8 cellular contexts compared by ENCODE assay signal in genomic region chr19:47778954-47779351, GRCh38. TPM values are rescaled to one million over a fixed set of nuclear protein-coding genes. Genes with fewer than 3 reads are reported as not detected.
DNase-seq lines count a peak whose midpoint lies in the region; FAIRE-seq and TF ChIP-seq lines count a peak whose summit lies in the region.

No MANE protein-coding gene starts in this region.

- H3K9ac ChIP-seq in mesenchymal stem cell (ENCODE audit: low read length) = peak overlapping the region; percentile 97

- H3K4me3 ChIP-seq in mesenchymal stem cell (ENCODE audit: insufficient read depth in 1 of 2, low read depth in 1 of 2, low read length in 2 of 2) (peak overlapping the region; percentile 85 to 96), tibial artery (peak overlapping the region; percentile 85 to 99)

- H3K27me3 ChIP-seq in mesenchymal stem cell (ENCODE audit: control insufficient read depth in 1 of 2, insufficient read depth in 1 of 2, low read length in 2 of 2) = no peaks in the 10 kb centered on the region
- no peaks in the 10 kb centered on the region for H3K27me3 ChIP-seq in tibial artery

- H2AK5ac ChIP-seq in mesenchymal stem cell (ENCODE audit: low read length, severe bottlenecking) = no peak overlapping the region

- intact Hi-C loops in tibial artery (cut with DNase I; ENCODE audit: low total_unique reads) = no loop called here

- H3K23ac ChIP-seq in mesenchymal stem cell (ENCODE audit: low read length in 2 of 2) = no peak overlapping the region

- H3K79me1 ChIP-seq in mesenchymal stem cell (replicated peaks; ENCODE audit: low read length, poor library complexity, severe bottlenecking) = peaks cover 21% of the 10 kb centered on the region

- H3K27ac ChIP-seq in mesenchymal stem cell (ENCODE audit: low read length, poor library complexity, severe bottlenecking) (no peak overlapping the region), tibial artery (peak overlapping the region; percentile 96 to 100)

- H3K4me1 ChIP-seq in mesenchymal stem cell (ENCODE audit: control insufficient read depth, insufficient read depth, low read depth, low read length) (peaks cover 24% of the 10 kb centered on the region), tibial artery (peaks cover 0 to 52% (median 41%) of the 10 kb centered on the region in 4 donors)

- no peak overlapping the region for H2BK12ac ChIP-seq in mesenchymal stem cell (ENCODE audit: low read length in 2 of 2)

- peak overlapping the region; percentile 71 to 94 for H3K18ac ChIP-seq in mesenchymal stem cell (ENCODE audit: low read depth in 1 of 2, low read length in 2 of 2)

- H3K9me3 ChIP-seq in mesenchymal stem cell (ENCODE audit: control insufficient read depth, low read length) = no peaks in the 10 kb centered on the region
- H3K9me3 ChIP-seq in tibial artery = no peaks in the 10 kb centered on the region

- no peak overlapping the region for H2BK15ac ChIP-seq in mesenchymal stem cell (ENCODE audit: low read depth, poor library complexity, severe bottlenecking)

- H2AFZ ChIP-seq in mesenchymal stem cell (ENCODE audit: low read depth, low read length) = peak overlapping the region; percentile 48

- no peak overlapping the region for H4K91ac ChIP-seq in mesenchymal stem cell (ENCODE audit: low read length)

- no peak for TF ChIP-seq POLR2A in GM12891 (IDR thresholded peaks at IDR 0.05; ENCODE audit: low read depth, low read length)

- H3K36me3 ChIP-seq in mesenchymal stem cell (ENCODE audit: control insufficient read depth in 1 of 2, insufficient read depth in 2 of 2, low read depth in 1 of 2, low read length in 2 of 2) = peaks cover 23 to 30% of the 10 kb centered on the region in 2 experiments
- H3K36me3 ChIP-seq in tibial artery = peaks cover 23 to 31% (median 28%) of the 10 kb centered on the region in 3 donors

- TF ChIP-seq CTCF in tibial artery (IDR thresholded peaks at IDR 0.05) = no peak

- H3K4ac ChIP-seq in mesenchymal stem cell (ENCODE audit: low read depth in 1 of 2, low read length in 2 of 2) = peak overlapping the region; percentile 5 to 57

- no peak overlapping the region for H4K8ac ChIP-seq in mesenchymal stem cell (ENCODE audit: low read length)

- peak overlapping the region; percentile 100 for H2BK120ac ChIP-seq in mesenchymal stem cell (ENCODE audit: low read depth, low read length)

- peak; percentile 9 for FAIRE-seq in GM12891 (lab: Jason Lieb, UNC)

- H2BK5ac ChIP-seq in mesenchymal stem cell (ENCODE audit: low read depth, low read length, poor library complexity, severe bottlenecking) = no peak overlapping the region

- 1% methylated on average over 14 of the region's 20 CpGs for WGBS in mesenchymal stem cell

- peak overlapping the region; percentile 81 for H3K4me2 ChIP-seq in mesenchymal stem cell (ENCODE audit: low read length, poor library complexity, severe bottlenecking)

- H3K14ac ChIP-seq in mesenchymal stem cell (ENCODE audit: low read length in 2 of 2) = peak overlapping the region in 1 of 2 experiments; percentile 53

- DNase-seq in GM12891 (ENCODE audit: insufficient read length, low spot score) (no peak), RKO (ENCODE audit: low spot score) (peak; percentile 31), dermis blood vessel endothelial cell (peak; percentile 41), mesenchymal stem cell (peak; percentile 22), tibial artery (peak; percentile 45 to 81), NCI-H1105 treated with DMSO at 0.1 percent for 48 hours (lab: John Stamatoyannopoulos, UW) (no peak), kidney glomerular epithelial cell (lab: John Stamatoyannopoulos, UW) (no peak), middle frontal gyrus (ENCODE audit: extremely low spot score, low spot score) (no peak)

TF ChIP-seq in GM12891, 5 proteins besides CTCF, POLR2A, EP300 and RAD21:
- no peak for TF ChIP-seq POU2F2 (IDR thresholded peaks at IDR 0.05; ENCODE audit: low read depth, low read length)

RNA-seq across cellular contexts. Expression of gene SELENOW, which starts 0.5 kb away (rescaled TPM):
- 35.6 TPM for polyA plus RNA-seq in GM12891 (2012; ENCODE audit: low read depth, missing spikeins)
- 210 and 226 TPM in 2 replicates for total RNA-seq in dermis blood vessel endothelial cell
- polyA plus RNA-seq in mesenchymal stem cell (2013, experiment 1 of 2) = 370 TPM
- polyA plus RNA-seq in mesenchymal stem cell (2013, experiment 2 of 2) = 374 TPM

RNA-seq across cellular contexts. Expression of gene TPRX1, which starts 25.4 kb away (rescaled TPM):
- not detected for polyA plus RNA-seq in GM12891 (2012; ENCODE audit: low read depth, missing spikeins)
- not detected in 2 replicates for total RNA-seq in dermis blood vessel endothelial cell
- polyA plus RNA-seq in mesenchymal stem cell (2013, experiment 1 of 2) = not detected
- not detected for polyA plus RNA-seq in mesenchymal stem cell (2013, experiment 2 of 2)

RNA-seq across cellular contexts. Expression of gene NOP53, which starts 33.6 kb away (rescaled TPM):
- polyA plus RNA-seq in GM12891 (2012; ENCODE audit: low read depth, missing spikeins) = 571 TPM
- 68.3 and 105 TPM in 2 replicates for total RNA-seq in dermis blood vessel endothelial cell
- polyA plus RNA-seq in mesenchymal stem cell (2013, experiment 1 of 2) = 245 TPM
- polyA plus RNA-seq in mesenchymal stem cell (2013, experiment 2 of 2) = 251 TPM

RNA-seq across cellular contexts. Expression of gene CRX, which starts 42.8 kb away (rescaled TPM):
- polyA plus RNA-seq in GM12891 (2012; ENCODE audit: low read depth, missing spikeins) = not detected
- not detected in 2 replicates for total RNA-seq in dermis blood vessel endothelial cell
- not detected for polyA plus RNA-seq in mesenchymal stem cell (2013, experiment 1 of 2)
- polyA plus RNA-seq in mesenchymal stem cell (2013, experiment 2 of 2) = not detected

Comparison
In these comparisons a context has a peak if more than half of its experiments do, and no peak if none do; other contexts are left out.
1. DNase-seq: peak in RKO (single experiment), dermis blood vessel endothelial cell (single experiment), mesenchymal stem cell (single experiment) and tibial artery (2 of 2); none in GM12891 (single experiment), NCI-H1105 treated with DMSO at 0.1 percent for 48 hours (single experiment), kidney glomerular epithelial cell (single experiment) and middle frontal gyrus (single experiment).